ENCODE assay signal across 1 cellular context in the genomic region with DNA sequence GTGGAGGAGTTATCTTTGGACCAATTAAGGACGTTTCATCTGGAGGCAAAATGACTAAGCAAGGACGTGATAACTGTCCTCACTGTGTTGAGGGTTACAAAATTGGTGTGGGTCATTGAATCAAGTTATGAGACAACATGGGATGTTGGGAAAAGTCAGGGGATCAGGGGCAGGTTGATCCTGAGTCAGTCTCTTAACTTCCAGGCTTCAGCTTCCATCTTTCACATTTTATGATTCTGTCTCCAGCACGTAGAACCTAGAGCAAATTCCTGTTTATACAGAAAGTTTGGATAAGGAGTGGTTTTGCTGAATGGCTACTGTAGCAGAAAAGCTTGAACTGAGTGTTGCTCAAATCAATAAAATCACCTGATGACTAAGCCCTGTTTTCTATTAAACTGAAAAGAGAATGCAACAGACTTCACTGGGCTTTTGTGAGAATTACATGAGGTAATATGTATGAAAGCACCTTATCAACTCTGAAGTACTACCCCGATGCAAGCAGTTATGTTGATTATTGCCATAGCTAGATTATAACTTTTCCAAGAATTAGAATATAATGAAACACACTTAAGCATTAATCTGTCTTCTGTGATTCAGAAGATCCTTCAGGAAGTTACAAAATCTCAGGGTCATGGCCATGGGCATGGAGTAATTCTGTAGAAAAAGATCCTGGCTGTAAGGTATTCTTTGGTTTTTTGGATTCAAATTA.
A peak's percentile ranks its signal among the peaks of the same experiment; 100 is the strongest.
TF ChIP-seq lines count a peak whose summit lies in the region.

No MANE protein-coding gene starts in this region.

TF ChIP-seq in GM12878, 131 proteins besides CTCF, POLR2A, EP300 and RAD21 (continued from another document):
- TF ChIP-seq, protein P1, sequence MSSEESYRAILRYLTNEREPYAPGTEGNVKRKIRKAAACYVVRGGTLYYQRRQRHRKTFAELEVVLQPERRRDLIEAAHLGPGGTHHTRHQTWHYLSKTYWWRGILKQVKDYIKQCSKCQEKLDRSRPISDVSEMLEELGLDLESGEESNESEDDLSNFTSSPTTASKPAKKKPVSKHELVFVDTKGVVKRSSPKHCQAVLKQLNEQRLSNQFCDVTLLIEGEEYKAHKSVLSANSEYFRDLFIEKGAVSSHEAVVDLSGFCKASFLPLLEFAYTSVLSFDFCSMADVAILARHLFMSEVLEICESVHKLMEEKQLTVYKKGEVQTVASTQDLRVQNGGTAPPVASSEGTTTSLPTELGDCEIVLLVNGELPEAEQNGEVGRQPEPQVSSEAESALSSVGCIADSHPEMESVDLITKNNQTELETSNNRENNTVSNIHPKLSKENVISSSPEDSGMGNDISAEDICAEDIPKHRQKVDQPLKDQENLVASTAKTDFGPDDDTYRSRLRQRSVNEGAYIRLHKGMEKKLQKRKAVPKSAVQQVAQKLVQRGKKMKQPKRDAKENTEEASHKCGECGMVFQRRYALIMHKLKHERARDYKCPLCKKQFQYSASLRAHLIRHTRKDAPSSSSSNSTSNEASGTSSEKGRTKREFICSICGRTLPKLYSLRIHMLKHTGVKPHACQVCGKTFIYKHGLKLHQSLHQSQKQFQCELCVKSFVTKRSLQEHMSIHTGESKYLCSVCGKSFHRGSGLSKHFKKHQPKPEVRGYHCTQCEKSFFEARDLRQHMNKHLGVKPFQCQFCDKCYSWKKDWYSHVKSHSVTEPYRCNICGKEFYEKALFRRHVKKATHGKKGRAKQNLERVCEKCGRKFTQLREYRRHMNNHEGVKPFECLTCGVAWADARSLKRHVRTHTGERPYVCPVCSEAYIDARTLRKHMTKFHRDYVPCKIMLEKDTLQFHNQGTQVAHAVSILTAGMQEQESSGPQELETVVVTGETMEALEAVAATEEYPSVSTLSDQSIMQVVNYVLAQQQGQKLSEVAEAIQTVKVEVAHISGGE (CRISPR knock-in tag; IDR thresholded peaks at IDR 0.05), result no peak
- TF ChIP-seq JUNB (IDR thresholded peaks at IDR 0.05) (peak; percentile 67), PML (IDR thresholded peaks at IDR 0.05; ENCODE audit: low read length) (peak; percentile 42; the same call in 1 of the 2 replicates), KAT2A (conservative IDR thresholded peaks at IDR 0.05; ENCODE audit: control insufficient read depth, low read depth, low read length) (no peak), ATF7 (IDR thresholded peaks at IDR 0.05; ENCODE audit: low read depth) (peak; percentile 40)
